Comparison of ENCODE assay signal across 11 cellular contexts in genomic region chr11:114195981-114196731, GRCh38.
DNase-seq lines count a peak whose midpoint lies in the region; ATAC-seq and TF ChIP-seq lines count a peak whose summit lies in the region.
"Had no signal": no experiment of that assay in that cellular context is flagged by ENCODE, and none has a peak within 500 bp of the region (broad histone marks: within the 10 kb centered on the region; RNA-seq: fewer than 3 reads in every experiment).

No MANE protein-coding gene starts in this region.

- peaks cover 0 to 3% of the 10 kb centered on the region in 2 donors for H3K9me3 ChIP-seq in stomach smooth muscle (ENCODE audit: control insufficient read depth in 2 of 2, low read length in 2 of 2)
- H3K9me3 ChIP-seq in effector memory CD4-positive, alpha-beta T cell (ENCODE audit: control insufficient read depth, low read length), result no peaks in the 10 kb centered on the region

- H3K27ac Mint-ChIP-seq in activated CD8-positive, alpha-beta T cell treated with anti-CD3 and anti-CD28 coated beads for 36 hours, result no peak overlapping the region
- H3K27ac Mint-ChIP-seq in immature natural killer cell (peak overlapping the region; percentile 71 to 93 (median 89)), osteocyte (ENCODE audit: unreplicated experiment) (no peak overlapping the region)
- H3K27ac Mint-ChIP-seq: activated naive CD8-positive, alpha-beta T cell treated with anti-CD3 and anti-CD28 coated beads, Interleukin-2, amount 50 U/mL, for 24 hours had no signal

- peak overlapping the region; percentile 100 for H3K27ac ChIP-seq in stomach smooth muscle (ENCODE audit: low read length)
- H3K27ac ChIP-seq in effector memory CD4-positive, alpha-beta T cell (ENCODE audit: insufficient read depth, low read length, poor library complexity, severe bottlenecking), result no peak overlapping the region

- no peak for TF ChIP-seq CTCF in activated CD8-positive, alpha-beta T cell treated with anti-CD3 and anti-CD28 coated beads for 36 hours (IDR thresholded peaks at IDR 0.05)
- TF ChIP-seq CTCF in osteocyte (IDR thresholded peaks at IDR 0.05), result no peak

- H3K36me3 ChIP-seq in stomach smooth muscle (ENCODE audit: control insufficient read depth in 2 of 2, insufficient read depth in 2 of 2, low read length in 2 of 2), result peaks cover 0 to 15% of the 10 kb centered on the region in 2 donors
- H3K36me3 ChIP-seq in effector memory CD4-positive, alpha-beta T cell (ENCODE audit: control insufficient read depth, insufficient read depth, low read length), result no peaks in the 10 kb centered on the region

- no peaks in the 10 kb centered on the region for H3K27me3 Mint-ChIP-seq in activated CD8-positive, alpha-beta T cell treated with anti-CD3 and anti-CD28 coated beads for 36 hours
- H3K27me3 Mint-ChIP-seq in immature natural killer cell (ENCODE audit: low read depth in 3 of 3) (peaks cover 2 to 4% (median 2%) of the 10 kb centered on the region in 3 donors), osteocyte (ENCODE audit: unreplicated experiment) (no peaks in the 10 kb centered on the region)
- H3K27me3 Mint-ChIP-seq: activated naive CD8-positive, alpha-beta T cell treated with anti-CD3 and anti-CD28 coated beads, Interleukin-2, amount 50 U/mL, for 24 hours had no signal

- peaks cover 83% of the 10 kb centered on the region for H3K4me1 ChIP-seq in stomach smooth muscle (ENCODE audit: control insufficient read depth, insufficient read depth, low read length)
- no peaks in the 10 kb centered on the region for H3K4me1 ChIP-seq in effector memory CD4-positive, alpha-beta T cell (ENCODE audit: control insufficient read depth, insufficient read depth, low read length, poor library complexity, severe bottlenecking)

- peak overlapping the region; percentile 90 to 95 for H3K9ac ChIP-seq in stomach smooth muscle (ENCODE audit: low read length in 2 of 2)

- no peaks in the 10 kb centered on the region for H3K36me3 Mint-ChIP-seq in activated CD8-positive, alpha-beta T cell treated with anti-CD3 and anti-CD28 coated beads for 36 hours (ENCODE audit: low read depth)
- H3K36me3 Mint-ChIP-seq in immature natural killer cell (peaks cover 4 to 14% (median 9%) of the 10 kb centered on the region in 3 donors), osteocyte (ENCODE audit: unreplicated experiment) (peaks cover 11% of the 10 kb centered on the region)

- intact Hi-C loops in activated CD8-positive, alpha-beta T cell treated with anti-CD3 and anti-CD28 coated beads for 36 hours (cut with micrococcal nuclease), result no loop called here

- peak; percentile 84 for DNase-seq in HPDE6-E6E7 (ENCODE audit: extremely low spot score)
- no peak for DNase-seq in activated CD8-positive, alpha-beta T cell treated with anti-CD3 and anti-CD28 coated beads for 36 hours
- DNase-seq in immature natural killer cell, result no peak
- DNase-seq in effector memory CD4-positive, alpha-beta T cell, result no peak
- no peak for DNase-seq in osteocyte (ENCODE audit: extremely low spot score, unreplicated experiment)
- DNase-seq: activated naive CD8-positive, alpha-beta T cell treated with anti-CD3 and anti-CD28 coated beads, Interleukin-2, amount 50 U/mL, for 24 hours; NCI-H1092; stimulated activated CD4-positive, alpha-beta T cell treated with anti-CD3 and anti-CD28 coated beads, Interleukin-4, amount 100 ng/mL, for 1 hour; T-helper 1 cell had no signal

- POLR2A ChIA-PET in activated CD8-positive, alpha-beta T cell treated with anti-CD3 and anti-CD28 coated beads for 36 hours (lab: Charles Lee), result interaction anchor here (1.2 to 1.5 kb wide), 2 partner anchors 10 to 12 kb away, joined by 3 read pairs; no protein-coding TSS in a partner anchor

- no peak overlapping the region for H3K4me3 Mint-ChIP-seq in activated CD8-positive, alpha-beta T cell treated with anti-CD3 and anti-CD28 coated beads for 36 hours
- no peak overlapping the region for H3K4me3 Mint-ChIP-seq in immature natural killer cell
- no peak overlapping the region for H3K4me3 Mint-ChIP-seq in osteocyte (ENCODE audit: unreplicated experiment)
- H3K4me3 Mint-ChIP-seq: activated naive CD8-positive, alpha-beta T cell treated with anti-CD3 and anti-CD28 coated beads, Interleukin-2, amount 50 U/mL, for 24 hours had no signal

- H3K4me3 ChIP-seq in stomach smooth muscle (ENCODE audit: low read length in 2 of 2), result no peak overlapping the region
- H3K4me3 ChIP-seq in effector memory CD4-positive, alpha-beta T cell (ENCODE audit: insufficient read depth, low read depth, low read length, poor library complexity, severe bottlenecking), result no peak overlapping the region

- peaks cover 6% of the 10 kb centered on the region for H3K9me3 Mint-ChIP-seq in activated CD8-positive, alpha-beta T cell treated with anti-CD3 and anti-CD28 coated beads for 36 hours
- no peaks in the 10 kb centered on the region for H3K9me3 Mint-ChIP-seq in immature natural killer cell
- peaks cover 9% of the 10 kb centered on the region for H3K9me3 Mint-ChIP-seq in osteocyte (ENCODE audit: unreplicated experiment)

- H3K27me3 ChIP-seq in stomach smooth muscle (ENCODE audit: control insufficient read depth in 1 of 2, insufficient read depth in 2 of 2, low read length in 2 of 2), result no peaks in the 10 kb centered on the region
- H3K27me3 ChIP-seq in effector memory CD4-positive, alpha-beta T cell (replicated peaks; ENCODE audit: control insufficient read depth, insufficient read depth, low read length, poor library complexity, severe bottlenecking), result no peaks in the 10 kb centered on the region

- ATAC-seq in activated CD8-positive, alpha-beta T cell treated with anti-CD3 and anti-CD28 coated beads for 36 hours, result peak; percentile 27
- no peak for ATAC-seq in HG03457 (IDR thresholded peaks at IDR 0.05; ENCODE audit: unreplicated experiment)
- ATAC-seq: activated naive CD8-positive, alpha-beta T cell treated with anti-CD3 and anti-CD28 coated beads, Interleukin-2, amount 50 U/mL, for 24 hours had no signal

- CTCF ChIA-PET in activated CD8-positive, alpha-beta T cell treated with anti-CD3 and anti-CD28 coated beads for 36 hours (lab: Charles Lee), result interaction anchor here (1.2 to 1.7 kb wide), 4 partner anchors 24 to 300 kb away, joined by 3 to 4 read pairs (median 3); no protein-coding TSS in a partner anchor

- peaks cover 4% of the 10 kb centered on the region for H3K4me1 Mint-ChIP-seq in activated CD8-positive, alpha-beta T cell treated with anti-CD3 and anti-CD28 coated beads for 36 hours (ENCODE audit: low read depth)
- peaks cover 58 to 83% of the 10 kb centered on the region in 2 donors for H3K4me1 Mint-ChIP-seq in immature natural killer cell
- peaks cover 48% of the 10 kb centered on the region for H3K4me1 Mint-ChIP-seq in osteocyte (ENCODE audit: unreplicated experiment)

Comparison
In these comparisons a context has a peak if more than half of its experiments do, and no peak if none do; other contexts are left out.
1. H3K27ac Mint-ChIP-seq: peak in immature natural killer cell (6 of 6); none in activated CD8-positive, alpha-beta T cell treated with anti-CD3 and anti-CD28 coated beads for 36 hours (single experiment) and osteocyte (single experiment).